ENCODE assay signal across 4 cellular contexts in the genomic region with DNA sequence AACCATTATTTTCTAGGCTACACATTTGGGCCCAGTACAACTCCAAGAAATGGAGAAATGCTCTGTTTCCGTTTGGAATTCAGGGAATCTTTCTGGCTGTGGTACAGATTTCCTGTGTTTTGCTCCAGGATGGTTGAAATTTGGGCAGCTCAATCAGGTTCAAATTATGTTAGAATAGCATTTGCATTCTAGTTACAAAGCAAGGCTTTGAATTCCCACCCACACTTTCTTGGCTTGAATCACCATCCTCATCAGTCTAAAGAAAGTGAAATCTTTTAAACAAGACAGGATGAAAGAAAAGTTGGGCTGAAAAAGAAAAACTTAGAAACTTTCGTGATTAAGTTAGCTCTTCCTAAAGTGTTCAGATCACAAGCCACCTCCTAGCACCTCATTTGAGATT.
"Had no signal": no experiment of that assay in that cellular context is flagged by ENCODE, and none has a peak within 500 bp of the region (broad histone marks: within the 10 kb centered on the region; RNA-seq: fewer than 3 reads in every experiment).

No MANE protein-coding gene starts in this region.

- H3K4me3 Mint-ChIP-seq: H9 had no signal

- H3K4me3 ChIP-seq: GM23248 had no signal

- H2AFZ ChIP-seq: GM23248 had no signal

- DNase-seq: GM23248, H9, HCEC 1CT, IMR-90 had no signal

- H3K27ac Mint-ChIP-seq: H9 had no signal

- H3K27ac ChIP-seq: GM23248 had no signal
